Comparison of ENCODE assay signal across 29 cellular contexts in genomic region chr5:126633552-126633951, GRCh38.
"Had no signal": no experiment of that assay in that cellular context is flagged by ENCODE, and none has a peak within 500 bp of the region (broad histone marks: within the 10 kb centered on the region; RNA-seq: fewer than 3 reads in every experiment).

No MANE protein-coding gene starts in this region.

- H3K9ac ChIP-seq: SK-N-SH had no signal

- H3K27ac ChIP-seq: brain microvascular endothelial cell, Peyer's patch had no signal

- H3K9me3 ChIP-seq: Peyer's patch, SK-N-SH had no signal

- H3K36me3 ChIP-seq: brain microvascular endothelial cell, Peyer's patch had no signal

- DNase-seq: activated B cell treated with CpG ODN at 0.5 μM for 24 hours; activated CD4-positive, alpha-beta memory T cell treated with anti-CD3 and anti-CD28 coated beads for 36 hours; activated CD4-positive, alpha-beta T cell treated with anti-CD3 and anti-CD28 coated beads for 4 hours; activated CD4-positive, alpha-beta T cell treated with anti-CD3 and anti-CD28 coated beads, Interleukin-2, amount 50 U/mL, for 1 hour; activated CD4-positive, CD25-positive, alpha-beta regulatory T cell treated with anti-CD3 and anti-CD28 coated beads, Interleukin-2, amount 50 U/mL, for 72 hours; activated CD8-positive, alpha-beta memory T cell treated with anti-CD3 and anti-CD28 coated beads, Interleukin-2, amount 50 U/mL, for 4 hours; activated effector memory CD4-positive, alpha-beta T cell treated with anti-CD3 and anti-CD28 coated beads, Interleukin-2, amount 50 U/mL, for 16 hours; activated naive CD4-positive, alpha-beta T cell; activated naive CD4-positive, alpha-beta T cell treated with anti-CD3 and anti-CD28 coated beads, Interleukin-2, amount 50 U/mL, for 16 hours; activated naive CD8-positive, alpha-beta T cell treated with anti-CD3 and anti-CD28 coated beads for 36 hours; activated T-cell treated with anti-CD3 and anti-CD28 coated beads for 4 hours; activated T-cell treated with anti-CD3 and anti-CD28 coated beads, Interleukin-2, amount 50 U/mL, for 48 hours; amniotic stem cell; aorta; brain microvascular endothelial cell; Karpas-422; KBM-7; NCI-H1105; NCI-H1417 treated with DMSO at 0.1 percent for 48 hours; NCI-H187 treated with DMSO at 0.1 percent for 48 hours; NCI-H2081; NCI-H226; NCI-H446 treated with DMSO at 0.1 percent for 48 hours; NCI-H524; NK-92 treated with Interleukin-12 subunit alpha and Interleukin-12 subunit beta, amount 100 ng/mL, for 24 hours; PC-3; Peyer's patch; RPMI8226; SK-N-SH had no signal

- ATAC-seq: PC-3 had no signal

- H3K4me3 ChIP-seq: Peyer's patch had no signal

- H3K27me3 ChIP-seq: brain microvascular endothelial cell, Peyer's patch had no signal

- H3K4me1 ChIP-seq: Peyer's patch had no signal
